In genomic region chr2:26243643-26244478, GRCh38 we compare ENCODE assay signal across 8 cellular contexts. TPM values are rescaled to one million over a fixed set of nuclear protein-coding genes. Genes with fewer than 3 reads are reported as not detected.
DNase-seq lines count a peak whose midpoint lies in the region; ATAC-seq and TF ChIP-seq lines count a peak whose summit lies in the region.

No MANE protein-coding gene starts in this region.

- peak overlapping the region; percentile 100 for H3K4me3 Mint-ChIP-seq in type B pancreatic cell

- DNase-seq in EH (ENCODE audit: low read depth), result peak; percentile 36
- peak; percentile 31 for DNase-seq in RPMI7951 (ENCODE audit: low read depth)
- peak; percentile 49 for DNase-seq in dermis blood vessel endothelial cell
- DNase-seq in lung microvascular endothelial cell (ENCODE audit: low read depth in 2 of 2), result peak; percentile 38 to 56
- no peak for DNase-seq in type B pancreatic cell (ENCODE audit: extremely low spot score, unreplicated experiment)
- DNase-seq in DMS153 (lab: John Stamatoyannopoulos, UW), result no peak

- peak; percentile 29 for ATAC-seq in GM19438 (IDR thresholded peaks at IDR 0.05; ENCODE audit: low read depth, unreplicated experiment)
- ATAC-seq in HG03442 (IDR thresholded peaks at IDR 0.05; ENCODE audit: unreplicated experiment), result peak; percentile 24

- peak overlapping the region; percentile 99 for H3K27ac Mint-ChIP-seq in type B pancreatic cell

- no peak for TF ChIP-seq CTCF in type B pancreatic cell (conservative IDR thresholded peaks at IDR 0.05)

- H3K9me3 Mint-ChIP-seq in type B pancreatic cell, result no peaks in the 10 kb centered on the region

- H3K4me1 Mint-ChIP-seq in type B pancreatic cell (ENCODE audit: unreplicated experiment), result peaks cover 35% of the 10 kb centered on the region

- H3K27me3 Mint-ChIP-seq in type B pancreatic cell, result no peaks in the 10 kb centered on the region

- no peaks in the 10 kb centered on the region for H3K36me3 Mint-ChIP-seq in type B pancreatic cell

RNA-seq across cellular contexts. Expression of gene HADHA, which starts 0.6 kb away (rescaled TPM):
- total RNA-seq in RPMI7951 (2014; rRNA removed; shearing (Covaris generic)), result 148 and 164 TPM in 2 replicates
- 208 and 237 TPM in 2 replicates for total RNA-seq in dermis blood vessel endothelial cell
- 130 and 150 TPM in 2 replicates for total RNA-seq in lung microvascular endothelial cell
- 125 and 137 TPM in 2 replicates for total RNA-seq in type B pancreatic cell (ENCODE audit: low replicate concordance)

RNA-seq across cellular contexts. Expression of gene HADHB, which starts 0.9 kb away (rescaled TPM):
- 110 and 121 TPM in 2 replicates for total RNA-seq in RPMI7951 (2014; rRNA removed; shearing (Covaris generic))
- total RNA-seq in dermis blood vessel endothelial cell, result 151 TPM in 2 replicates
- 97.2 and 107 TPM in 2 replicates for total RNA-seq in lung microvascular endothelial cell
- total RNA-seq in type B pancreatic cell (ENCODE audit: low replicate concordance), result 110 and 123 TPM in 2 replicates

Comparison
In these comparisons a context has a peak if more than half of its experiments do, and no peak if none do; other contexts are left out.
1. DNase-seq: peak in EH (single experiment), RPMI7951 (single experiment), dermis blood vessel endothelial cell (single experiment) and lung microvascular endothelial cell (2 of 2); none in type B pancreatic cell (single experiment) and DMS153 (single experiment).